ENCODE assay signal across 8 cellular contexts in genomic region chr7:106374437-106374836, GRCh38.
"Had no signal": no experiment of that assay in that cellular context is flagged by ENCODE, and none has a peak within 500 bp of the region (broad histone marks: within the 10 kb centered on the region; RNA-seq: fewer than 3 reads in every experiment).

No MANE protein-coding gene starts in this region.

- H3K9me3 Mint-ChIP-seq: IgD-negative memory B cell had no signal

- H3K4me2 ChIP-seq: KMS-11 had no signal

- DNase-seq: IMR-90, KBM-7, KG1 had no signal

- ATAC-seq: HepG2 had no signal

- FAIRE-seq: HepG2, HTR-8/SVneo had no signal

- H3K27me3 Mint-ChIP-seq: IgD-negative memory B cell had no signal

- H3K36me3 Mint-ChIP-seq: IgD-negative memory B cell had no signal

- H3K27ac ChIP-seq: HL-60, KMS-11 had no signal

- H3K4me3 Mint-ChIP-seq: IgD-negative memory B cell had no signal

- H3K9ac ChIP-seq: KMS-11 had no signal

- H3K27ac Mint-ChIP-seq: IgD-negative memory B cell had no signal

- H3K4me1 Mint-ChIP-seq: IgD-negative memory B cell had no signal
